Comparison of ENCODE assay signal across 3 cellular contexts in the genomic region with DNA sequence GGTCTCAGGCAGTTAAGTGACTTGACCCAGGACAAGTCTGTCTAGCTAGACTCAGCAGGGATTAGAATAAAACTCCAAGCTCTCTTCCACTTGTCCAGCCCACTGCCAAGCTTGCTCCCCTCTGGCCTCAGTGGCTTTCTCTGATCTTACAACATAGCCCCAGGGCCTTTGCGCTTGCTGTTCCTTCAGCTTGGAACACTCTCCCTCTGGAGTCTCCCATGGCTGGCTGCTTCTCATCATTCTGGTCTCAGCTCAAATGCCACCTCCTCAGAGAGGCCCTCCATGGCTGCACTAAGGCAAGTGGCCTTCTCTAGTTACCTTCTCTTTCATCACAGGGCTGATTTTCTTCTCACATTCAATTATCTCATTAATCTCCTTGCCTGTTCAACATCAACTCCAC.
TF ChIP-seq lines count a peak whose summit lies in the region.

No MANE protein-coding gene starts in this region.

TF ChIP-seq in SK-N-SH, 30 proteins besides CTCF, POLR2A, EP300 and RAD21 (continued from another document):
- TF ChIP-seq RCOR1 (IDR thresholded peaks at IDR 0.05; ENCODE audit: low read length), result 0 out of 2 replicates have a peak, but pooled peaks have one; percentile 7
- no peak for TF ChIP-seq SMC3 (IDR thresholded peaks at IDR 0.05; ENCODE audit: low read depth, low read length)

TF ChIP-seq in SK-N-SH treated with all-trans-retinoic acid at 6 μM for 48 hours, 23 proteins besides CTCF, POLR2A, EP300 and RAD21 (continued from another document):
- TF ChIP-seq ESRRG (CRISPR knock-in tag; IDR thresholded peaks at IDR 0.05) (no peak), OSR1 (CRISPR knock-in tag; IDR thresholded peaks at IDR 0.05) (no peak), ZFP3 (CRISPR knock-in tag; IDR thresholded peaks at IDR 0.05) (no peak)

TF ChIP-seq in neural cell, 6 proteins besides CTCF, POLR2A, EP300 and RAD21 (continued from another document):
- TF ChIP-seq EZH2 (IDR thresholded peaks at IDR 0.05; ENCODE audit: borderline replicate concordance, insufficient read depth, low read length, poor library complexity, severe bottlenecking) (no peak), POLR2AphosphoS5 (IDR thresholded peaks at IDR 0.05) (no peak), MXI1 (conservative IDR thresholded peaks at IDR 0.05; ENCODE audit: poor library complexity, severe bottlenecking) (no peak)
- TF ChIP-seq, protein P1, sequence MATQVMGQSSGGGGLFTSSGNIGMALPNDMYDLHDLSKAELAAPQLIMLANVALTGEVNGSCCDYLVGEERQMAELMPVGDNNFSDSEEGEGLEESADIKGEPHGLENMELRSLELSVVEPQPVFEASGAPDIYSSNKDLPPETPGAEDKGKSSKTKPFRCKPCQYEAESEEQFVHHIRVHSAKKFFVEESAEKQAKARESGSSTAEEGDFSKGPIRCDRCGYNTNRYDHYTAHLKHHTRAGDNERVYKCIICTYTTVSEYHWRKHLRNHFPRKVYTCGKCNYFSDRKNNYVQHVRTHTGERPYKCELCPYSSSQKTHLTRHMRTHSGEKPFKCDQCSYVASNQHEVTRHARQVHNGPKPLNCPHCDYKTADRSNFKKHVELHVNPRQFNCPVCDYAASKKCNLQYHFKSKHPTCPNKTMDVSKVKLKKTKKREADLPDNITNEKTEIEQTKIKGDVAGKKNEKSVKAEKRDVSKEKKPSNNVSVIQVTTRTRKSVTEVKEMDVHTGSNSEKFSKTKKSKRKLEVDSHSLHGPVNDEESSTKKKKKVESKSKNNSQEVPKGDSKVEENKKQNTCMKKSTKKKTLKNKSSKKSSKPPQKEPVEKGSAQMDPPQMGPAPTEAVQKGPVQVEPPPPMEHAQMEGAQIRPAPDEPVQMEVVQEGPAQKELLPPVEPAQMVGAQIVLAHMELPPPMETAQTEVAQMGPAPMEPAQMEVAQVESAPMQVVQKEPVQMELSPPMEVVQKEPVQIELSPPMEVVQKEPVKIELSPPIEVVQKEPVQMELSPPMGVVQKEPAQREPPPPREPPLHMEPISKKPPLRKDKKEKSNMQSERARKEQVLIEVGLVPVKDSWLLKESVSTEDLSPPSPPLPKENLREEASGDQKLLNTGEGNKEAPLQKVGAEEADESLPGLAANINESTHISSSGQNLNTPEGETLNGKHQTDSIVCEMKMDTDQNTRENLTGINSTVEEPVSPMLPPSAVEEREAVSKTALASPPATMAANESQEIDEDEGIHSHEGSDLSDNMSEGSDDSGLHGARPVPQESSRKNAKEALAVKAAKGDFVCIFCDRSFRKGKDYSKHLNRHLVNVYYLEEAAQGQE (IDR thresholded peaks at IDR 0.05; ENCODE audit: borderline replicate concordance), result no peak
